Comparison of ENCODE assay signal across 8 cellular contexts in the genomic region with DNA sequence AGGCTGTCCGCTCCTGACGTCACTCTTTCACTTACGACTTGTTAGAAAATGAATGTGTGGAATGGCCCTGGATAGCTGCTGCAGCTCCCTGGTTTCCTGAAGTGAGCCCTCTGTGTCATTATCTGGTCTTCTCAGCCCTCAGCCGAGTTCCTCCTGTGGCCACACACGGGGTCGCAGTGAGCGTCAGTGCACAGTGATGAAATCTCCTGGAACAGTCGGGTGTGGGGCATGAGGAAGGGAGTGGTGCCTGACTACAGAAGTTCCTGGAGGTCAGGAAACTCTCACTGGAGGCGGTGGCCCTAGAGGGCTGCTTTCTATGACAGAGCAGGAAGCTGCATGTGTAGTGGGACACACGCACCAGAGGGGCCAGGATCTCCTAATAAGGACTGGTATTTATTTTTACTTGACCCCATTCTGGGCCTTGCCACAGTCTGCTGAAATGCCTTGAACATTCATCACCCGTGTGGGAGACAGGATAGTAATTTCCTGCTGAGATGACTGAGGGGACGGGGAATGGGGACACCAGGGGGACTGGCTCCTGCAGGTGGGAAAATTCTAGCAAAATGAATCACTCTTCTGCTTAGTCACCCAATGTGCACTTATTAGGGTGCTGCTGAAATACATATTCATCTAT.
DNase-seq lines count a peak whose midpoint lies in the region; ATAC-seq, FAIRE-seq and TF ChIP-seq lines count a peak whose summit lies in the region.
"Not testable (repeated sequence)": the region's sequence is repeated elsewhere in the genome, so short reads cannot be mapped to it uniquely, and the experiment has no call there.

No MANE protein-coding gene starts in this region.

- no CpG with 5 or more reads among the region's 12 CpGs for WGBS in IMR-90 (ENCODE audit: extremely low coverage in 2 of 2, insufficient read length in 1 of 2), 2 experiments
- 7% methylated on average over 12 of the region's 12 CpGs for WGBS in K562 (ENCODE audit: insufficient coverage, low coverage, missing lambda C conversion rate)
- 47 to 56% (median 51%) methylated on average over 12 of the region's 12 CpGs for WGBS in ovary, 3 donors

- H3K27me3 Mint-ChIP-seq in type B pancreatic cell: not testable (repeated sequence)

- H3K56ac ChIP-seq in IMR-90 (ENCODE audit: extremely low read depth, insufficient read depth, low read length): peak overlapping the region; percentile 67

- H3K4ac ChIP-seq in IMR-90 (ENCODE audit: low read depth, low read length): peak overlapping the region; percentile 19

- H3K27me3 ChIP-seq in IMR-90 (ENCODE audit: control insufficient read depth, insufficient read depth, low read length); K562 (ENCODE audit: control insufficient read depth in 2 of 2, insufficient read depth in 2 of 2, low read length in 2 of 2); ovary: not testable (repeated sequence)

- H3K4me1 ChIP-seq in IMR-90 (ENCODE audit: control insufficient read depth, insufficient read depth, low read length): peaks cover 35% of the 10 kb centered on the region
- H3K4me1 ChIP-seq in K562 (replicated peaks in 1 of 2; ENCODE audit: control insufficient read depth in 2 of 2, insufficient read depth in 2 of 2, low read length in 2 of 2): peaks cover 12 to 26% of the 10 kb centered on the region in 2 experiments; a peak in 4 of 5 replicates
- not testable (repeated sequence) for H3K4me1 ChIP-seq in ovary (ENCODE audit: insufficient read depth)

- TF ChIP-seq EP300 in K562 (IDR thresholded peaks at IDR 0.05; ENCODE audit: low read length): peak; percentile 67; the same call in 1 of the 2 replicates
- TF ChIP-seq EP300 in ovary (IDR thresholded peaks at IDR 0.05): not testable (repeated sequence)

- H2BK5ac ChIP-seq in IMR-90 (ENCODE audit: low read depth, low read length, poor library complexity, severe bottlenecking): peak overlapping the region; percentile 75

- not testable (repeated sequence) for H3K79me2 ChIP-seq in K562 (ENCODE audit: control insufficient read depth, insufficient read depth, low read length)

- not testable (repeated sequence) for H3K9me3 ChIP-seq in IMR-90 (ENCODE audit: control insufficient read depth, insufficient read depth, low read length); K562 (replicated peaks; ENCODE audit: control insufficient read depth, insufficient read depth, low read depth, low read length); ovary

- not testable (repeated sequence) for H4K20me1 ChIP-seq in IMR-90 (ENCODE audit: insufficient read depth, low read length); K562 (replicated peaks; ENCODE audit: control insufficient read depth, insufficient read depth, low read length)

- peaks cover 17% of the 10 kb centered on the region for H3K9me1 ChIP-seq in IMR-90 (ENCODE audit: insufficient read depth, low read length)
- H3K9me1 ChIP-seq in K562 (ENCODE audit: control insufficient read depth, insufficient read depth, low read length): not testable (repeated sequence)

- FAIRE-seq in K562 (lab: Jason Lieb, UNC): peak; percentile 84

- intact Hi-C loops in IMR-90 (cut with micrococcal nuclease) (loop anchor here (2.0 kb wide), 1 partner anchor 28 kb away; no protein-coding TSS in a partner anchor), K562 (cut with micrococcal nuclease) (loop anchor here (2.0 to 5.0 kb wide), 2 partner anchors 26 to 46 kb away; no protein-coding TSS in a partner anchor)
- intact Hi-C loops in left colon (cut with DNase I, micrococcal nuclease); ovary (cut with DNase I): not testable (repeated sequence)

- not testable (repeated sequence) for H3K4me3 ChIP-seq in IMR-90 (ENCODE audit: insufficient read depth, low read depth, low read length); K562; fibroblast of mammary gland (ENCODE audit: control insufficient read depth, low read depth, low read length); ovary

- H2BK120ac ChIP-seq in IMR-90 (ENCODE audit: low read depth, low read length): peak overlapping the region; percentile 78

- not testable (repeated sequence) for TF ChIP-seq POLR2A in IMR-90 (IDR thresholded peaks at IDR 0.05; ENCODE audit: low read depth, low read length); ovary (IDR thresholded peaks at IDR 0.05)
- TF ChIP-seq POLR2A in K562 (conservative IDR thresholded peaks at IDR 0.05): 0 out of 2 replicates have a peak, but pooled peaks have one; percentile 27

- DNase-seq in Daoy (ENCODE audit: low read depth) (peak; percentile 99), IMR-90 (peak; percentile 98), RWPE1 (ENCODE audit: low spot score) (peak; percentile 70), K562 (ENCODE audit: extremely low read depth in 1 of 4, low spot score in 3 of 4) (peak; percentile 69 to 95 (median 82)), fibroblast of mammary gland (ENCODE audit: low read depth) (peak; percentile 97), left colon (peak; percentile 32 to 58), ovary (peak in 4 of 5 donors; percentile 46 to 76 (median 54))
- DNase-seq in type B pancreatic cell (ENCODE audit: extremely low spot score, unreplicated experiment): not testable (repeated sequence)

- CTCF ChIA-PET in IMR-90 (lab: Yijun Ruan, JAX) (interaction anchor here (0.6 to 1.7 kb wide), 4 partner anchors 27 to 283 kb away, joined by 3 to 7 read pairs (median 4); no protein-coding TSS in a partner anchor), K562 (lab: Yijun Ruan, JAX; ENCODE audit: low intra/inter-chr PET ratio) (interaction anchor here (0.6 kb wide), 1 partner anchor 22 kb away, joined by 3 read pairs; no protein-coding TSS in a partner anchor)
- CTCF ChIA-PET in RWPE1 (lab: Yijun Ruan, JAX): not testable (repeated sequence)

- peak overlapping the region; percentile 6; the same call in 1 of the 2 replicates for H2AK5ac ChIP-seq in IMR-90 (ENCODE audit: low read depth, low read length)

- H4K5ac ChIP-seq in IMR-90 (ENCODE audit: low read depth, low read length): peak overlapping the region; percentile 4; the same call in 1 of the 2 replicates

- H3K23ac ChIP-seq in IMR-90 (ENCODE audit: low read depth, low read length): peak overlapping the region; percentile 4; the same call in 1 of the 2 replicates

- H3K27ac ChIP-seq in IMR-90 (ENCODE audit: insufficient read depth, low read length) (peak overlapping the region; percentile 63), RWPE1 (peak overlapping the region; percentile 73), K562 (ENCODE audit: extremely low read depth, low read depth, low read length) (peak overlapping the region; percentile 79)
- H3K27ac ChIP-seq in ovary: not testable (repeated sequence)

- H3K9me3 Mint-ChIP-seq in type B pancreatic cell: not testable (repeated sequence)

- H3K14ac ChIP-seq in IMR-90 (replicated peaks; ENCODE audit: low read depth, low read length): peak overlapping the region; percentile 13

- not testable (repeated sequence) for TF ChIP-seq CTCF in IMR-90 (conservative IDR thresholded peaks at IDR 0.05; ENCODE audit: low read depth, low read length); RWPE1 (conservative IDR thresholded peaks at IDR 0.05; ENCODE audit: low read depth); fibroblast of mammary gland (conservative IDR thresholded peaks at IDR 0.05; ENCODE audit: control insufficient read depth, insufficient read depth, low read depth, low read length)
- peak; percentile 29 to 44 (median 33); a peak in 4 of 6 replicates for TF ChIP-seq CTCF in K562 (IDR thresholded peaks at IDR 0.05 in 2 of 3, conservative IDR thresholded peaks at IDR 0.05 in 1 of 3; ENCODE audit: insufficient read depth in 2 of 3, low read depth in 1 of 3, low read length in 3 of 3)
- TF ChIP-seq CTCF in ovary (IDR thresholded peaks at IDR 0.05): peak in 1 of 3 donors; percentile 10
- TF ChIP-seq CTCF in type B pancreatic cell (conservative IDR thresholded peaks at IDR 0.05): peak; percentile 28

- H2AFZ ChIP-seq in IMR-90 (replicated peaks; ENCODE audit: low read length, poor library complexity) (peak overlapping the region; percentile 73), K562 (ENCODE audit: low read depth, low read length) (peak overlapping the region; percentile 67)

- H4K91ac ChIP-seq in IMR-90 (ENCODE audit: insufficient read depth, low read depth, low read length): peak overlapping the region; percentile 82; the same call in 1 of the 2 replicates

- TF ChIP-seq RAD21 in IMR-90 (IDR thresholded peaks at IDR 0.05; ENCODE audit: low read length) (peak; percentile 29), K562 (CRISPR knock-in tag; conservative IDR thresholded peaks at IDR 0.05 in 1 of 2, IDR thresholded peaks at IDR 0.05 in 1 of 2) (peak in 1 of 2 experiments; percentile 48; a peak in 2 of 4 replicates)

- dilution Hi-C loops in IMR-90 (cut with HindIII; ENCODE audit: low sequenced_read_pairs, unreplicated experiment): not testable (repeated sequence)

- peaks cover 23% of the 10 kb centered on the region for H3K36me3 ChIP-seq in IMR-90 (ENCODE audit: control insufficient read depth, insufficient read depth, low read length)
- H3K36me3 ChIP-seq in K562 (ENCODE audit: control insufficient read depth, insufficient read depth, low read length): peaks cover 50% of the 10 kb centered on the region
- not testable (repeated sequence) for H3K36me3 ChIP-seq in ovary

- peak overlapping the region; percentile 47 for H2AK9ac ChIP-seq in IMR-90 (replicated peaks; ENCODE audit: low read depth, low read length, poor library complexity)

- H2BK15ac ChIP-seq in IMR-90 (ENCODE audit: low read depth, low read length): not testable (repeated sequence)

- peaks cover 40% of the 10 kb centered on the region for H3K36me3 Mint-ChIP-seq in type B pancreatic cell

- in situ Hi-C loops in IMR-90 (cut with MboI; ENCODE audit: low sequenced_read_pairs); K562 (cut with MboI): not testable (repeated sequence)

- peak overlapping the region; percentile 64 to 86; a peak in 3 of 4 replicates for H4K8ac ChIP-seq in IMR-90 (ENCODE audit: low read depth in 2 of 2, low read length in 2 of 2)

- H3K9ac ChIP-seq in IMR-90 (ENCODE audit: low read depth, low read length): peak overlapping the region; percentile 7; the same call in 1 of the 2 replicates
- peak overlapping the region; percentile 38 to 56; a peak in 2 of 4 replicates for H3K9ac ChIP-seq in K562 (ENCODE audit: insufficient read depth in 1 of 2, low read depth in 2 of 2, low read length in 2 of 2)

- peaks cover 13 to 52% of the 10 kb centered on the region in 2 experiments for H3K79me1 ChIP-seq in IMR-90 (ENCODE audit: low read depth in 1 of 2, low read length in 2 of 2)

- H3K4me3 Mint-ChIP-seq in type B pancreatic cell: peak overlapping the region; percentile 42

- BruUV-seq in IMR-90 (replicated peaks; lab: Mats Ljungman, UMichigan); K562 (replicated peaks; lab: Mats Ljungman, UMichigan): not testable (repeated sequence)

- POLR2A ChIA-PET in IMR-90 (lab: Charles Lee; ENCODE audit: unreplicated experiment); RWPE1 (lab: Yijun Ruan, JAX; ENCODE audit: low non-redundant PET): not testable (repeated sequence)
- POLR2A ChIA-PET in K562 (lab: Yijun Ruan, JAX): interaction anchor here (0.5 to 1.8 kb wide), 8 partner anchors 9 to 340 kb away, joined by 3 to 5 read pairs (median 4); no protein-coding TSS in a partner anchor

- H3K4me2 ChIP-seq in IMR-90 (ENCODE audit: low read depth, low read length) (peak overlapping the region; percentile 58), K562 (ENCODE audit: insufficient read depth, low read length) (peak overlapping the region; percentile 54)

- peak overlapping the region; percentile 81 for H2BK20ac ChIP-seq in IMR-90 (ENCODE audit: low read depth, low read length)

- H3K27ac Mint-ChIP-seq in type B pancreatic cell: peak overlapping the region; percentile 92

- peak overlapping the region; percentile 2 for H3K18ac ChIP-seq in IMR-90 (ENCODE audit: low read depth, low read length)

- peaks cover 66% of the 10 kb centered on the region for H3K4me1 Mint-ChIP-seq in type B pancreatic cell (ENCODE audit: unreplicated experiment)

- ATAC-seq in IMR-90 (ENCODE audit: low read depth) (peak; percentile 94), K562 (peak; percentile 100), left colon (peak; percentile 72)
